12 cellular contexts compared by ENCODE assay signal in the genomic region with DNA sequence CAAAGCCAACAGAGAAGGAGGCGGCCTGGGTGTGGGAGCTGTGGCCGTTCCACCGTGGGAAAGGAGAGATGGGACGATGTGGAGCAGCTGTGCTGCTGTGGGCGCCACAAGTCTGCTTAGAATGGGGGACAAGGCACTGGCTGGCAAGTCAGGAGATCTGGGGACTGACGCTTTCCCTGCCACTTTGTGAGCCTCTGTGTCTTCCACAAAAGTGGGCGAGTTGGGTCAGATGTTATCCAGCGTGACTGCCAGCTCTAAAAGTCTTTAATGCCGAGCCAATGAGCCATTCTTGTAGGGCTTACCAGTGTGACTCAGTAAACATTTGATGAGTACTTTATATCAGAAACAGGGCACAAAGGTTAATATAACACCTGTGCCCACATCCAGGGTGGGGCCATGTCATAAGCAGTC.
DNase-seq lines count a peak whose midpoint lies in the region; ATAC-seq and TF ChIP-seq lines count a peak whose summit lies in the region.
"Had no signal": no experiment of that assay in that cellular context is flagged by ENCODE, and none has a peak within 500 bp of the region (broad histone marks: within the 10 kb centered on the region; RNA-seq: fewer than 3 reads in every experiment).

No MANE protein-coding gene starts in this region.

- H3K9ac ChIP-seq in Karpas-422 (ENCODE audit: low read length): no peak overlapping the region
- H3K9ac ChIP-seq in MM.1S (ENCODE audit: low read length): no peak overlapping the region

- intact Hi-C loops in mucosa of descending colon (cut with DNase I, micrococcal nuclease): no loop called here

- H3K4me3 Mint-ChIP-seq in stimulated activated naive CD8-positive, alpha-beta T cell treated with anti-CD3 and anti-CD28 coated beads, Interleukin-15, Interleukin-2, amounts not matched to agents 100 ng/mL and 50 ng/mL, for 24 hours: no peak overlapping the region
- H3K4me3 Mint-ChIP-seq in stimulated activated naive CD8-positive, alpha-beta T cell treated with anti-CD3 and anti-CD28 coated beads, Interleukin-15, amount 100 ng/mL, for 72 hours: no peak overlapping the region
- H3K4me3 Mint-ChIP-seq in effector memory CD8-positive, alpha-beta T cell: no peak overlapping the region

- TF ChIP-seq CTCF in mucosa of descending colon (IDR thresholded peaks at IDR 0.05): no peak
- TF ChIP-seq CTCF in MM.1S (IDR thresholded peaks at IDR 0.05; ENCODE audit: low read length): no peak

- H3K36me3 ChIP-seq in mucosa of descending colon (ENCODE audit: low read depth): no peaks in the 10 kb centered on the region
- H3K36me3 ChIP-seq in Karpas-422 (ENCODE audit: insufficient read depth, low read length): no peaks in the 10 kb centered on the region
- H3K36me3 ChIP-seq in MM.1S (replicated peaks; ENCODE audit: insufficient read depth, low read length): no peaks in the 10 kb centered on the region
- H3K36me3 ChIP-seq: gastroesophageal sphincter had no signal

- H4K20me1 ChIP-seq in Karpas-422 (ENCODE audit: insufficient read depth, low read depth, low read length): peaks cover 79% of the 10 kb centered on the region
- H4K20me1 ChIP-seq in MM.1S (ENCODE audit: insufficient read depth, low read length): no peaks in the 10 kb centered on the region; the same call in 1 of the 2 replicates

- H3F3A ChIP-seq in MM.1S (ENCODE audit: insufficient read depth, low read length): no peaks in the 10 kb centered on the region

- H3K9me3 ChIP-seq in mucosa of descending colon: no peaks in the 10 kb centered on the region
- H3K9me3 ChIP-seq in Karpas-422 (ENCODE audit: low read length): no peaks in the 10 kb centered on the region
- no peaks in the 10 kb centered on the region for H3K9me3 ChIP-seq in MM.1S (replicated peaks; ENCODE audit: insufficient read depth, low read length)
- H3K9me3 ChIP-seq: gastroesophageal sphincter had no signal

- H3K4me1 ChIP-seq in mucosa of descending colon (ENCODE audit: low read depth) (peaks cover 53% of the 10 kb centered on the region), Karpas-422 (ENCODE audit: low read length) (no peaks in the 10 kb centered on the region), MM.1S (ENCODE audit: low read length) (peaks cover 30% of the 10 kb centered on the region)

- no peaks in the 10 kb centered on the region for H3K27me3 Mint-ChIP-seq in stimulated activated naive CD8-positive, alpha-beta T cell treated with anti-CD3 and anti-CD28 coated beads, Interleukin-15, Interleukin-2, amounts not matched to agents 100 ng/mL and 50 ng/mL, for 24 hours
- no peaks in the 10 kb centered on the region for H3K27me3 Mint-ChIP-seq in stimulated activated naive CD8-positive, alpha-beta T cell treated with anti-CD3 and anti-CD28 coated beads, Interleukin-15, amount 100 ng/mL, for 72 hours
- no peaks in the 10 kb centered on the region for H3K27me3 Mint-ChIP-seq in effector memory CD8-positive, alpha-beta T cell
- H3K27me3 Mint-ChIP-seq: brain had no signal

- ATAC-seq in stimulated activated naive CD8-positive, alpha-beta T cell treated with anti-CD3 and anti-CD28 coated beads, Interleukin-15, amount 100 ng/mL, for 72 hours: no peak
- no peak for ATAC-seq in effector memory CD8-positive, alpha-beta T cell (replicated peaks)
- ATAC-seq in mucosa of descending colon: peak; percentile 89
- ATAC-seq: gastroesophageal sphincter had no signal

- peak overlapping the region; percentile 6 for H3K27ac Mint-ChIP-seq in stimulated activated naive CD8-positive, alpha-beta T cell treated with anti-CD3 and anti-CD28 coated beads, Interleukin-15, Interleukin-2, amounts not matched to agents 100 ng/mL and 50 ng/mL, for 24 hours
- no peak overlapping the region for H3K27ac Mint-ChIP-seq in stimulated activated naive CD8-positive, alpha-beta T cell treated with anti-CD3 and anti-CD28 coated beads, Interleukin-15, amount 100 ng/mL, for 72 hours
- H3K27ac Mint-ChIP-seq in effector memory CD8-positive, alpha-beta T cell: peak overlapping the region; percentile 76 to 84

- no peak overlapping the region for H3K4me2 ChIP-seq in Karpas-422 (ENCODE audit: low read depth, low read length, poor library complexity, severe bottlenecking)
- no peak overlapping the region for H3K4me2 ChIP-seq in MM.1S (ENCODE audit: low read depth, low read length)

- DNase-seq in stimulated activated naive CD8-positive, alpha-beta T cell treated with anti-CD3 and anti-CD28 coated beads, Interleukin-15, amount 100 ng/mL, for 72 hours: no peak
- no peak for DNase-seq in effector memory CD8-positive, alpha-beta T cell
- DNase-seq in mucosa of descending colon (peak in 2 of 3 donors; percentile 59 to 86), AG08396 (ENCODE audit: low spot score) (no peak), NCI-H446 treated with DMSO at 0.1 percent for 48 hours (lab: John Stamatoyannopoulos, UW) (no peak), Karpas-422 (no peak), MM.1S (no peak)
- DNase-seq: NCI-H2171 treated with DMSO at 0.1 percent for 48 hours, T-helper 1 cell had no signal

- peaks cover 89% of the 10 kb centered on the region for H3K4me1 Mint-ChIP-seq in stimulated activated naive CD8-positive, alpha-beta T cell treated with anti-CD3 and anti-CD28 coated beads, Interleukin-15, Interleukin-2, amounts not matched to agents 100 ng/mL and 50 ng/mL, for 24 hours (ENCODE audit: low read depth)
- peaks cover 83% of the 10 kb centered on the region for H3K4me1 Mint-ChIP-seq in stimulated activated naive CD8-positive, alpha-beta T cell treated with anti-CD3 and anti-CD28 coated beads, Interleukin-15, amount 100 ng/mL, for 72 hours
- H3K4me1 Mint-ChIP-seq in effector memory CD8-positive, alpha-beta T cell (ENCODE audit: low read depth in 2 of 2): peaks cover 75 to 76% of the 10 kb centered on the region in 2 donors

- H3K79me2 ChIP-seq in Karpas-422 (ENCODE audit: low read length) (no peaks in the 10 kb centered on the region), MM.1S (ENCODE audit: low read length) (peaks cover 98% of the 10 kb centered on the region)

- H3K9me3 Mint-ChIP-seq in stimulated activated naive CD8-positive, alpha-beta T cell treated with anti-CD3 and anti-CD28 coated beads, Interleukin-15, Interleukin-2, amounts not matched to agents 100 ng/mL and 50 ng/mL, for 24 hours: no peaks in the 10 kb centered on the region
- H3K9me3 Mint-ChIP-seq in stimulated activated naive CD8-positive, alpha-beta T cell treated with anti-CD3 and anti-CD28 coated beads, Interleukin-15, amount 100 ng/mL, for 72 hours: no peaks in the 10 kb centered on the region
- H3K9me3 Mint-ChIP-seq in effector memory CD8-positive, alpha-beta T cell: no peaks in the 10 kb centered on the region
- H3K9me3 Mint-ChIP-seq: brain had no signal

- H3K27me3 ChIP-seq in Karpas-422 (ENCODE audit: low read length) (no peaks in the 10 kb centered on the region), MM.1S (replicated peaks; ENCODE audit: insufficient read depth, low read length) (no peaks in the 10 kb centered on the region)
- H3K27me3 ChIP-seq: gastroesophageal sphincter had no signal

- no peak overlapping the region for H3K27ac ChIP-seq in Karpas-422 (ENCODE audit: low read length)
- no peak overlapping the region for H3K27ac ChIP-seq in MM.1S (ENCODE audit: low read length)
- H3K27ac ChIP-seq: gastroesophageal sphincter had no signal

- H2AFZ ChIP-seq in Karpas-422 (ENCODE audit: low read length): no peak overlapping the region
- H2AFZ ChIP-seq in MM.1S (ENCODE audit: low read length): no peak overlapping the region

- peaks cover 30% of the 10 kb centered on the region for H3K36me3 Mint-ChIP-seq in stimulated activated naive CD8-positive, alpha-beta T cell treated with anti-CD3 and anti-CD28 coated beads, Interleukin-15, Interleukin-2, amounts not matched to agents 100 ng/mL and 50 ng/mL, for 24 hours (ENCODE audit: low read depth)
- peaks cover 14% of the 10 kb centered on the region for H3K36me3 Mint-ChIP-seq in effector memory CD8-positive, alpha-beta T cell (ENCODE audit: insufficient read depth)

- no peak overlapping the region for H3K4me3 ChIP-seq in mucosa of descending colon
- H3K4me3 ChIP-seq in Karpas-422 (ENCODE audit: low read length): no peak overlapping the region
- H3K4me3 ChIP-seq in MM.1S (ENCODE audit: low read length): no peak overlapping the region
- H3K4me3 ChIP-seq: gastroesophageal sphincter had no signal

- no peaks in the 10 kb centered on the region for H3K9me2 ChIP-seq in Karpas-422 (replicated peaks; ENCODE audit: insufficient read depth, low read length)
- H3K9me2 ChIP-seq in MM.1S (replicated peaks; ENCODE audit: insufficient read depth, low read length): no peaks in the 10 kb centered on the region

Comparison
In these comparisons a context has a peak if more than half of its experiments do, and no peak if none do; other contexts are left out.
1. H3K27ac Mint-ChIP-seq: peak in stimulated activated naive CD8-positive, alpha-beta T cell treated with anti-CD3 and anti-CD28 coated beads, Interleukin-15, Interleukin-2, amounts not matched to agents 100 ng/mL and 50 ng/mL, for 24 hours (single experiment) and effector memory CD8-positive, alpha-beta T cell (2 of 2); none in stimulated activated naive CD8-positive, alpha-beta T cell treated with anti-CD3 and anti-CD28 coated beads, Interleukin-15, amount 100 ng/mL, for 72 hours (0 of 2).
2. DNase-seq: peak in mucosa of descending colon (2 of 3); none in stimulated activated naive CD8-positive, alpha-beta T cell treated with anti-CD3 and anti-CD28 coated beads, Interleukin-15, amount 100 ng/mL, for 72 hours (0 of 2), effector memory CD8-positive, alpha-beta T cell (0 of 3), AG08396 (single experiment), NCI-H446 treated with DMSO at 0.1 percent for 48 hours (single experiment), Karpas-422 (single experiment) and MM.1S (single experiment).